In genomic region chr11:65446446-65447277, GRCh38 we compare ENCODE assay signal across 1 cellular context.
TF ChIP-seq lines count a peak whose summit lies in the region.

No MANE protein-coding gene starts in this region.

TF ChIP-seq in GM23338, 12 proteins besides CTCF, POLR2A, EP300 and RAD21 (continued from another document):
- TF ChIP-seq, protein P1, sequence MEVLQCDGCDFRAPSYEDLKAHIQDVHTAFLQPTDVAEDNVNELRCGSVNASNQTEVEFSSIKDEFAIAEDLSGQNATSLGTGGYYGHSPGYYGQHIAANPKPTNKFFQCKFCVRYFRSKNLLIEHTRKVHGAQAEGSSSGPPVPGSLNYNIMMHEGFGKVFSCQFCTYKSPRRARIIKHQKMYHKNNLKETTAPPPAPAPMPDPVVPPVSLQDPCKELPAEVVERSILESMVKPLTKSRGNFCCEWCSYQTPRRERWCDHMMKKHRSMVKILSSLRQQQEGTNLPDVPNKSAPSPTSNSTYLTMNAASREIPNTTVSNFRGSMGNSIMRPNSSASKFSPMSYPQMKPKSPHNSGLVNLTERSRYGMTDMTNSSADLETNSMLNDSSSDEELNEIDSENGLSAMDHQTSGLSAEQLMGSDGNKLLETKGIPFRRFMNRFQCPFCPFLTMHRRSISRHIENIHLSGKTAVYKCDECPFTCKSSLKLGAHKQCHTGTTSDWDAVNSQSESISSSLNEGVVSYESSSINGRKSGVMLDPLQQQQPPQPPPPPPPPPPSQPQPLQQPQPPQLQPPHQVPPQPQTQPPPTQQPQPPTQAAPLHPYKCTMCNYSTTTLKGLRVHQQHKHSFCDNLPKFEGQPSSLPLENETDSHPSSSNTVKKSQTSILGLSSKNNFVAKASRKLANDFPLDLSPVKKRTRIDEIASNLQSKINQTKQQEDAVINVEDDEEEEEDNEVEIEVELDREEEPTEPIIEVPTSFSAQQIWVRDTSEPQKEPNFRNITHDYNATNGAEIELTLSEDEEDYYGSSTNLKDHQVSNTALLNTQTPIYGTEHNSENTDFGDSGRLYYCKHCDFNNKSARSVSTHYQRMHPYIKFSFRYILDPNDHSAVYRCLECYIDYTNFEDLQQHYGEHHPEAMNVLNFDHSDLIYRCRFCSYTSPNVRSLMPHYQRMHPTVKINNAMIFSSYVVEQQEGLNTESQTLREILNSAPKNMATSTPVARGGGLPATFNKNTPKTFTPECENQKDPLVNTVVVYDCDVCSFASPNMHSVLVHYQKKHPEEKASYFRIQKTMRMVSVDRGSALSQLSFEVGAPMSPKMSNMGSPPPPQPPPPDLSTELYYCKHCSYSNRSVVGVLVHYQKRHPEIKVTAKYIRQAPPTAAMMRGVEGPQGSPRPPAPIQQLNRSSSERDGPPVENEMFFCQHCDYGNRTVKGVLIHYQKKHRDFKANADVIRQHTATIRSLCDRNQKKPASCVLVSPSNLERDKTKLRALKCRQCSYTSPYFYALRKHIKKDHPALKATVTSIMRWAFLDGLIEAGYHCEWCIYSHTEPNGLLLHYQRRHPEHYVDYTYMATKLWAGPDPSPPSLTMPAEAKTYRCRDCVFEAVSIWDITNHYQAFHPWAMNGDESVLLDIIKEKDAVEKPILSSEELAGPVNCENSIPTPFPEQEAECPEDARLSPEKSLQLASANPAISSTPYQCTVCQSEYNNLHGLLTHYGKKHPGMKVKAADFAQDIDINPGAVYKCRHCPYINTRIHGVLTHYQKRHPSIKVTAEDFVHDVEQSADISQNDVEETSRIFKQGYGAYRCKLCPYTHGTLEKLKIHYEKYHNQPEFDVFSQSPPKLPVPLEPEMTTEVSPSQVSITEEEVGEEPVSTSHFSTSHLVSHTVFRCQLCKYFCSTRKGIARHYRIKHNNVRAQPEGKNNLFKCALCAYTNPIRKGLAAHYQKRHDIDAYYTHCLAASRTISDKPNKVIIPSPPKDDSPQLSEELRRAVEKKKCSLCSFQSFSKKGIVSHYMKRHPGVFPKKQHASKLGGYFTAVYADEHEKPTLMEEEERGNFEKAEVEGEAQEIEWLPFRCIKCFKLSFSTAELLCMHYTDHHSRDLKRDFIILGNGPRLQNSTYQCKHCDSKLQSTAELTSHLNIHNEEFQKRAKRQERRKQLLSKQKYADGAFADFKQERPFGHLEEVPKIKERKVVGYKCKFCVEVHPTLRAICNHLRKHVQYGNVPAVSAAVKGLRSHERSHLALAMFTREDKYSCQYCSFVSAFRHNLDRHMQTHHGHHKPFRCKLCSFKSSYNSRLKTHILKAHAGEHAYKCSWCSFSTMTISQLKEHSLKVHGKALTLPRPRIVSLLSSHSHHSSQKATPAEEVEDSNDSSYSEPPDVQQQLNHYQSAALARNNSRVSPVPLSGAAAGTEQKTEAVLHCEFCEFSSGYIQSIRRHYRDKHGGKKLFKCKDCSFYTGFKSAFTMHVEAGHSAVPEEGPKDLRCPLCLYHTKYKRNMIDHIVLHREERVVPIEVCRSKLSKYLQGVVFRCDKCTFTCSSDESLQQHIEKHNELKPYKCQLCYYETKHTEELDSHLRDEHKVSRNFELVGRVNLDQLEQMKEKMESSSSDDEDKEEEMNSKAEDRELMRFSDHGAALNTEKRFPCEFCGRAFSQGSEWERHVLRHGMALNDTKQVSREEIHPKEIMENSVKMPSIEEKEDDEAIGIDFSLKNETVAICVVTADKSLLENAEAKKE (CRISPR knock-in tag; IDR thresholded peaks at IDR 0.05), result no peak
- TF ChIP-seq ZNF331 (CRISPR knock-in tag; IDR thresholded peaks at IDR 0.05; ENCODE audit: low read depth), result no peak
- no peak for TF ChIP-seq NANOG (IDR thresholded peaks at IDR 0.05; ENCODE audit: borderline replicate concordance)
- no peak for TF ChIP-seq EZH2phosphoT487 (IDR thresholded peaks at IDR 0.05; ENCODE audit: unreplicated experiment)
- TF ChIP-seq ZNF114 (CRISPR knock-in tag; IDR thresholded peaks at IDR 0.05), result no peak
